Comparison of ENCODE assay signal across 8 cellular contexts in the genomic region with DNA sequence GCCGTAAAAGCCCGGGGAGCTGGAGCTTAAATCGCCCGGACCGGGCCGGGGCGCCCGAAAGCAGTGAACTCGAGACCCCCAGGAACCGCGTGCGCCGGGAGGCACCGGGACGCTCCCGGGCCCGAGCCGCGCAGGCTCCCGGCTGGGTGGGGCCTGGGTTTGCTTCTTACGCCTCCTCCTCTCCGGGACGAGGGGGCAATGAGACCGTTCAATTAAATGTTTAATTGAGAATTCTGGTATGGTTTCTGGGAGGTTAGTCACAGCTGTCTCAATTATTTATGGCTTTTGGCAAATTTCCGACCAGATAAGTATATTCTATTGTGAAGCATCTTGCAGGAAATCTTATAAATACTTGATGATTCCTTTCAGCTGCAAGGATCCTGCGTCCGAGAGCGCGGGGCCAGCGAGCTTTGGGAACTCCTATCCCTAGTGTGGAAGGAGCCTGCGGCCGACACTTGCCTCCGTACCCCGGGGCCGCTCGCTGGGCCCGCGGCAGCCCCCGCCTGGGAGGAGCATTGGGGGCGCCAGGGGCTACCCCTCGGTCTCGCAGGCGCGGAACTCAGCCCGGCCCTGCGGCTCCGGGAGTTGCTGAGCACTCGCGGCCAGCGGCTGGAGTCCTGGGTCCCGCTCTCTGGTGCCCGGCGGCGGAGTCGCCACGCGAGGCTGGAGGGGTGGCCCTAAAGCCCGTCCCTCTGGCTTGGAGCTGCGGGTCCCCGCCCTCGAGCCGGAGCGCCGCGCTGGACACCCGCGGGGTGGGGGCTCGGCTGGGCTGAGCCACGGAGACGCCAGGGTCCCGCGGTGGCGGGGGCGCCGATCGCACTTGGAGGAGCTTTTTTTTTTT. TPM values are rescaled to one million over a fixed set of nuclear protein-coding genes. Genes with fewer than 3 reads are reported as not detected.
DNase-seq lines count a peak whose midpoint lies in the region; ATAC-seq and TF ChIP-seq lines count a peak whose summit lies in the region.

No MANE protein-coding gene starts in this region.

- peaks cover 83% of the 10 kb centered on the region for H3K27me3 Mint-ChIP-seq in progenitor cell of endocrine pancreas

- TF ChIP-seq EP300 in gastroesophageal sphincter (IDR thresholded peaks at IDR 0.05): no peak

- DNase-seq in ELR (ENCODE audit: low read depth) (peak; percentile 70), NT2/D1 (ENCODE audit: low read depth, low spot score) (no peak), progenitor cell of endocrine pancreas (ENCODE audit: low spot score, unreplicated experiment) (peak; percentile 28), NCI-H146 treated with DMSO at 0.1 percent for 48 hours (lab: John Stamatoyannopoulos, UW; ENCODE audit: unreplicated experiment) (no peak), NCI-H2029 treated with DMSO at 0.1 percent for 48 hours (lab: John Stamatoyannopoulos, UW) (no peak), G401 (ENCODE audit: low spot score) (no peak)

- 0% methylated on average over 3 of the region's 76 CpGs; no CpG with 5 or more reads in 1 of the 2 donors for WGBS in gastroesophageal sphincter (ENCODE audit: low coverage in 1 of 2), 2 donors

- H3K27ac ChIP-seq in gastroesophageal sphincter: peak overlapping the region in 3 of 4 donors; percentile 73 to 80 (median 76)

- H3K27me3 ChIP-seq in NT2/D1 (ENCODE audit: insufficient read depth, insufficient read length) (peaks cover 93% of the 10 kb centered on the region), gastroesophageal sphincter (peaks cover 56% of the 10 kb centered on the region)

- H3K36me3 ChIP-seq in NT2/D1 (ENCODE audit: insufficient read depth, insufficient read length, low read length) (no peaks in the 10 kb centered on the region), gastroesophageal sphincter (peaks cover 0 to 9% of the 10 kb centered on the region in 2 donors)

- H3K36me3 Mint-ChIP-seq in progenitor cell of endocrine pancreas (ENCODE audit: insufficient read depth): peaks cover 6% of the 10 kb centered on the region

- ATAC-seq in gastroesophageal sphincter: peak; percentile 54
- ATAC-seq in GM19395 (IDR thresholded peaks at IDR 0.05; ENCODE audit: unreplicated experiment): no peak

- no peaks in the 10 kb centered on the region for H3K9me3 Mint-ChIP-seq in progenitor cell of endocrine pancreas (ENCODE audit: low read depth)

- no peak overlapping the region for H3K27ac Mint-ChIP-seq in progenitor cell of endocrine pancreas

- in situ Hi-C loops in G401 (cut with HindIII; ENCODE audit: low sequenced_read_pairs): no loop called here

- peak overlapping the region; percentile 44 for H3K4me3 Mint-ChIP-seq in progenitor cell of endocrine pancreas (ENCODE audit: low read depth)

- H3K4me1 ChIP-seq in NT2/D1 (ENCODE audit: insufficient read depth, insufficient read length) (no peaks in the 10 kb centered on the region), gastroesophageal sphincter (peaks cover 0 to 36% (median 6%) of the 10 kb centered on the region in 3 donors)

- H3K9me3 ChIP-seq in NT2/D1 (ENCODE audit: insufficient read depth, low read length): peaks cover 8% of the 10 kb centered on the region; the same call in 1 of the 2 replicates
- H3K9me3 ChIP-seq in gastroesophageal sphincter: no peaks in the 10 kb centered on the region

- no peak for TF ChIP-seq CTCF in gastroesophageal sphincter (IDR thresholded peaks at IDR 0.05)
- no peak for TF ChIP-seq CTCF in progenitor cell of endocrine pancreas (IDR thresholded peaks at IDR 0.05; ENCODE audit: unreplicated experiment)

- peak overlapping the region; percentile 53 for H3K4me3 ChIP-seq in NT2/D1 (ENCODE audit: insufficient read length, low read depth)
- H3K4me3 ChIP-seq in gastroesophageal sphincter: peak overlapping the region; percentile 31 to 62

- peaks cover 8% of the 10 kb centered on the region for H3K4me1 Mint-ChIP-seq in progenitor cell of endocrine pancreas (ENCODE audit: low read depth)

- H3K9ac ChIP-seq in NT2/D1 (ENCODE audit: insufficient read length, low read depth): peak overlapping the region; percentile 74

- TF ChIP-seq POLR2A in gastroesophageal sphincter (IDR thresholded peaks at IDR 0.05): no peak

RNA-seq across cellular contexts. Expression of a gene that starts 10.3 kb away (rescaled TPM):
- 1 to 10 TPM; 2.6 to 6.3 (median 3.8) TPM for total RNA-seq in gastroesophageal sphincter
- 0.36 and 0.38 TPM in 2 replicates for total RNA-seq in progenitor cell of endocrine pancreas
- 0.44 TPM in 1 of 2 replicates, not detected in the other for total RNA-seq in G401 (2014; rRNA removed; shearing (Covaris generic))

RNA-seq across cellular contexts. Expression of a gene that starts 35.6 kb away (rescaled TPM):
- 100 to 1,000 TPM; 113 to 168 (median 137) TPM for total RNA-seq in gastroesophageal sphincter
- 105 and 107 TPM in 2 replicates for total RNA-seq in progenitor cell of endocrine pancreas
- total RNA-seq in G401 (2014; rRNA removed; shearing (Covaris generic)): 234 and 273 TPM in 2 replicates

Comparison
In these comparisons a context has a peak if more than half of its experiments do, and no peak if none do; other contexts are left out.
1. DNase-seq: peak in ELR (single experiment) and progenitor cell of endocrine pancreas (single experiment); none in NT2/D1 (single experiment), NCI-H146 treated with DMSO at 0.1 percent for 48 hours (single experiment), NCI-H2029 treated with DMSO at 0.1 percent for 48 hours (single experiment) and G401 (single experiment).